In the genomic region with DNA sequence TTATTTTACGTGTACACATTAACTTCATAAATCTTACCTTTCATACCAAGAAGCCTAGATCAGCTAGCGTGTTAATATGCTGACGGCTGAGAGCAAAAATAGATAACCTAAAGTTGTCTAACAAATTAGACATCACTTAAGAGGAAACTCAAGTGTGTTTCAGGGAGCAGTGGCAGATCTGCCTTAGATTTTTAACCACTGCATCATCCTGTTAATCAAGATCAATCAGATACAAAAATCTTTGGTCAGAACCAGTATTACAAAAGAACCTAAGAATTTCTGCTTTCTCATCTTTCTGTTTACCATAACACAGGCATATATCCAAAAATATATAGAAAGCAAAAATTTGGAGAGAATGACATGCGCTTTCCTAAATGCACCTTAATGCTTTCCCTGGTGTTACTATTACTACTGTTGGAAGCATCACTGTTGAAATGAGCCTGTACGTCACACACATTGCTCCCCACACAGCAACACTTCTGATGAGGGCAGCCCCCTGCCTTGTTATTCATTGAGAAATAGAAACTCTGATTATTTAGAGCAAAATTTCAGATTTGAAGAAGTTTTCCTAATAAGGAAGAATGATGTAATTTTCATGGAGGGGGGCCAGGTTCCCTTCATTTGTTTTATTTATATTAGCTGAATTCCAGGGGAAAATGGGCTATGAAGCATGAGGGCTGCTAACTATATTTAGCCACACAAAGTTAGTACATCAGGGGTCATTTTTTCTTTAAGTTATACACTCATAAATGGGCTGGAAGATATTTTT, we compare ENCODE assay signal across 14 cellular contexts.
A peak's percentile ranks its signal among the peaks of the same experiment; 100 is the strongest.
DNase-seq lines count a peak whose midpoint lies in the region; ATAC-seq and TF ChIP-seq lines count a peak whose summit lies in the region.
"Had no signal": no experiment of that assay in that cellular context is flagged by ENCODE, and none has a peak within 500 bp of the region (broad histone marks: within the 10 kb centered on the region; RNA-seq: fewer than 3 reads in every experiment).

No MANE protein-coding gene starts in this region.

- H3K4me3 ChIP-seq in GM23338 (no peak overlapping the region), brain microvascular endothelial cell (ENCODE audit: low read depth, low read length) (no peak overlapping the region), smooth muscle cell (no peak overlapping the region)

- WGBS in smooth muscle cell (ENCODE audit: low lambda C conversion rate) = 83% methylated on average over 5 of the region's 5 CpGs

- no peak overlapping the region for H3K4me2 ChIP-seq in GM23338
- H3K4me2 ChIP-seq in smooth muscle cell = peak overlapping the region; percentile 75

- H3K27me3 ChIP-seq in GM23338 (ENCODE audit: insufficient read depth) = no peaks in the 10 kb centered on the region
- H3K27me3 ChIP-seq in brain microvascular endothelial cell (replicated peaks) = no peaks in the 10 kb centered on the region
- no peaks in the 10 kb centered on the region for H3K27me3 ChIP-seq in smooth muscle cell (ENCODE audit: low read depth)

- peak overlapping the region; percentile 64 for H3K9ac ChIP-seq in smooth muscle cell (ENCODE audit: low read depth)

- no peak overlapping the region for H3K4me3 Mint-ChIP-seq in GM23338
- H3K4me3 Mint-ChIP-seq: activated T-helper 17 cell treated with anti-CD3 and anti-CD28 coated beads, Interleukin-2, amount 50 U/mL, for 72 hours; CD14-positive monocyte had no signal

- H3F3A ChIP-seq in GM23338 (replicated peaks; ENCODE audit: low read depth) (no peaks in the 10 kb centered on the region), smooth muscle cell (ENCODE audit: low read depth) (peaks cover 59% of the 10 kb centered on the region)

- H3K4me1 ChIP-seq in GM23338 (ENCODE audit: insufficient read depth) (peaks cover 4% of the 10 kb centered on the region; the same call in 1 of the 2 replicates), smooth muscle cell (ENCODE audit: low read depth) (peaks cover 25% of the 10 kb centered on the region)

- DNase-seq in GM23338 (ENCODE audit: low spot score) = no peak
- DNase-seq in brain microvascular endothelial cell = peak; percentile 78
- peak; percentile 10 for DNase-seq in kidney glomerular epithelial cell (lab: John Stamatoyannopoulos, UW)
- DNase-seq in smooth muscle cell (lab: John Stamatoyannopoulos, UW; ENCODE audit: unreplicated experiment) = no peak
- DNase-seq in activated CD4-positive, alpha-beta T cell treated with anti-CD3 and anti-CD28 coated beads for 1 hour = no peak
- DNase-seq in OCI-M1 (lab: John Stamatoyannopoulos, UW) = no peak
- DNase-seq in RKO (ENCODE audit: low spot score) = no peak
- DNase-seq: activated CD4-positive, alpha-beta T cell treated with anti-CD3 and anti-CD28 coated beads, Interleukin-2, amount 50 U/mL, for 4 hours; left colon; MV-4-11; NCI-H345 had no signal

- peaks cover 11% of the 10 kb centered on the region; the same call in 2 of the 3 replicates for H3K36me3 Mint-ChIP-seq in GM23338 (ENCODE audit: low read depth)
- H3K36me3 Mint-ChIP-seq: CD14-positive monocyte had no signal

- in situ Hi-C loops in brain microvascular endothelial cell (cut with HindIII; ENCODE audit: low pct_ligation_motif_present, low sequenced_read_pairs) = no loop called here

- H4K20me1 ChIP-seq in GM23338 (replicated peaks; ENCODE audit: insufficient read depth) = no peaks in the 10 kb centered on the region
- H4K20me1 ChIP-seq in smooth muscle cell (ENCODE audit: low read depth) = peaks cover 97% of the 10 kb centered on the region

- H2AFZ ChIP-seq in GM23338 (no peak overlapping the region), smooth muscle cell (ENCODE audit: low read depth) (no peak overlapping the region)

- no peaks in the 10 kb centered on the region for H3K79me2 ChIP-seq in GM23338 (replicated peaks; ENCODE audit: insufficient read depth)
- peaks cover 100% of the 10 kb centered on the region for H3K79me2 ChIP-seq in smooth muscle cell (ENCODE audit: low read depth)

- peak overlapping the region; percentile 68; the same call in 1 of the 2 replicates for H3K27ac Mint-ChIP-seq in GM23338
- H3K27ac Mint-ChIP-seq: activated T-helper 17 cell treated with anti-CD3 and anti-CD28 coated beads, Interleukin-2, amount 50 U/mL, for 72 hours had no signal

- H3K9me2 ChIP-seq in GM23338 (ENCODE audit: insufficient read depth) = peaks cover 3% of the 10 kb centered on the region; the same call in 1 of the 2 replicates

- no peaks in the 10 kb centered on the region for H3K9me3 ChIP-seq in smooth muscle cell (replicated peaks; ENCODE audit: low read depth)

- H3K9me3 Mint-ChIP-seq in GM23338 = no peaks in the 10 kb centered on the region
- H3K9me3 Mint-ChIP-seq: activated T-helper 17 cell treated with anti-CD3 and anti-CD28 coated beads, Interleukin-2, amount 50 U/mL, for 72 hours; CD14-positive monocyte had no signal

- no peaks in the 10 kb centered on the region for H3K36me3 ChIP-seq in GM23338 (ENCODE audit: insufficient read depth)
- peaks cover 22% of the 10 kb centered on the region for H3K36me3 ChIP-seq in brain microvascular endothelial cell (replicated peaks)
- peaks cover 4% of the 10 kb centered on the region for H3K36me3 ChIP-seq in smooth muscle cell (ENCODE audit: low read depth)

- peaks cover 8% of the 10 kb centered on the region for H3K27me3 Mint-ChIP-seq in GM23338 (ENCODE audit: insufficient read depth, low read depth, poor library complexity)

- peaks cover 18% of the 10 kb centered on the region for H3K4me1 Mint-ChIP-seq in GM23338

- ATAC-seq in GM23338 (no peak), GM18519 (IDR thresholded peaks at IDR 0.05; ENCODE audit: low FRiP score, unreplicated experiment) (no peak)
- ATAC-seq: activated T-helper 17 cell treated with anti-CD3 and anti-CD28 coated beads, Interleukin-2, amount 50 U/mL, for 72 hours; left colon had no signal

- H3K27ac ChIP-seq in GM23338 (ENCODE audit: low read depth) (no peak overlapping the region), brain microvascular endothelial cell (peak overlapping the region; percentile 85), smooth muscle cell (ENCODE audit: low read depth) (peak overlapping the region; percentile 96)

- TF ChIP-seq CTCF in GM23338 (conservative IDR thresholded peaks at IDR 0.05; ENCODE audit: low read depth in 2 of 2) (no peak), brain microvascular endothelial cell (IDR thresholded peaks at IDR 0.05; ENCODE audit: low read depth, low read length, missing control alignments) (no peak), smooth muscle cell (IDR thresholded peaks at IDR 0.05; ENCODE audit: borderline replicate concordance, insufficient read depth, poor library complexity, severe bottlenecking) (no peak)

TF ChIP-seq in GM23338, 12 proteins besides CTCF, POLR2A, EP300 and RAD21:
- TF ChIP-seq, protein P1, sequence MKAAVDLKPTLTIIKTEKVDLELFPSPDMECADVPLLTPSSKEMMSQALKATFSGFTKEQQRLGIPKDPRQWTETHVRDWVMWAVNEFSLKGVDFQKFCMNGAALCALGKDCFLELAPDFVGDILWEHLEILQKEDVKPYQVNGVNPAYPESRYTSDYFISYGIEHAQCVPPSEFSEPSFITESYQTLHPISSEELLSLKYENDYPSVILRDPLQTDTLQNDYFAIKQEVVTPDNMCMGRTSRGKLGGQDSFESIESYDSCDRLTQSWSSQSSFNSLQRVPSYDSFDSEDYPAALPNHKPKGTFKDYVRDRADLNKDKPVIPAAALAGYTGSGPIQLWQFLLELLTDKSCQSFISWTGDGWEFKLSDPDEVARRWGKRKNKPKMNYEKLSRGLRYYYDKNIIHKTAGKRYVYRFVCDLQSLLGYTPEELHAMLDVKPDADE (IDR thresholded peaks at IDR 0.05) = no peak

Comparison
In these comparisons a context has a peak if more than half of its experiments do, and no peak if none do; other contexts are left out.
1. DNase-seq: peak in brain microvascular endothelial cell (single experiment) and kidney glomerular epithelial cell (single experiment); none in GM23338 (single experiment), smooth muscle cell (single experiment), activated CD4-positive, alpha-beta T cell treated with anti-CD3 and anti-CD28 coated beads for 1 hour (single experiment), OCI-M1 (single experiment) and RKO (single experiment).